Comparison of ENCODE assay signal across 8 cellular contexts in genomic region chr15:70854669-70854976, GRCh38. TPM values are rescaled to one million over a fixed set of nuclear protein-coding genes. Genes with fewer than 3 reads are reported as not detected.
DNase-seq lines count a peak whose midpoint lies in the region; ATAC-seq, FAIRE-seq and TF ChIP-seq lines count a peak whose summit lies in the region.

No MANE protein-coding gene starts in this region.

- TF ChIP-seq CTCF in astrocyte of the cerebellum (IDR thresholded peaks at IDR 0.05; ENCODE audit: low read depth, low read length, missing control alignments) = no peak
- no peak for TF ChIP-seq CTCF in kidney (IDR thresholded peaks at IDR 0.05; ENCODE audit: borderline replicate concordance, extremely low read depth, insufficient read depth)

- H3K4me3 ChIP-seq in astrocyte of the cerebellum (ENCODE audit: low read depth, low read length) (peak overlapping the region; percentile 66), kidney (ENCODE audit: low read length in 2 of 2) (peak overlapping the region; percentile 60 to 72)

- no peak for DNase-seq in Right ventricle myocardium superior
- no peak for DNase-seq in Right ventricle myocardium inferior (ENCODE audit: missing footprints)
- DNase-seq in astrocyte of the cerebellum (ENCODE audit: low read depth) = peak; percentile 28
- no peak for DNase-seq in kidney
- DNase-seq in stimulated activated CD4-positive, alpha-beta T cell treated with anti-CD3 and anti-CD28 coated beads, Interleukin-4, amount 100 ng/mL, for 1 hour = no peak
- DNase-seq in GF-D8 (lab: John Stamatoyannopoulos, UW) = no peak

- H3K9ac ChIP-seq in kidney (ENCODE audit: low read length in 2 of 2) = peak overlapping the region; percentile 77 to 84

- intact Hi-C loops in Right ventricle myocardium superior (cut with DNase I) = no loop called here
- intact Hi-C loops in Right ventricle myocardium inferior (cut with DNase I) = no loop called here
- intact Hi-C loops in kidney (cut with DNase I) = no loop called here

- peaks cover 0 to 9% of the 10 kb centered on the region in 2 donors for H3K4me1 ChIP-seq in kidney (ENCODE audit: control insufficient read depth in 1 of 2, insufficient read depth in 1 of 2, low read depth in 1 of 2, low read length in 2 of 2)

- H3K9me3 ChIP-seq in kidney (ENCODE audit: control insufficient read depth in 1 of 2, low read length in 2 of 2) = no peaks in the 10 kb centered on the region

- FAIRE-seq in kidney (lab: Jason Lieb, UNC) = no peak

- ATAC-seq in Right ventricle myocardium superior (ENCODE audit: poor library complexity) (peak; percentile 7), Right ventricle myocardium inferior (no peak), GM18907 (IDR thresholded peaks at IDR 0.05; ENCODE audit: unreplicated experiment) (no peak)

- no peaks in the 10 kb centered on the region for H3K36me3 ChIP-seq in kidney (ENCODE audit: control insufficient read depth in 1 of 2, insufficient read depth in 2 of 2, low read length in 2 of 2)

- peak overlapping the region; percentile 65 to 69 for H3K27ac ChIP-seq in kidney (ENCODE audit: low read depth in 2 of 2, low read length in 2 of 2)
- H3K27ac ChIP-seq in temporal lobe (ENCODE audit: low read depth, low read length) = peak overlapping the region; percentile 100

- in situ Hi-C loops in astrocyte of the cerebellum (cut with HindIII; ENCODE audit: low sequenced_read_pairs) = no loop called here

RNA-seq across cellular contexts. Expression of gene LARP6, which starts 0.7 kb away (rescaled TPM):
- total RNA-seq in Right ventricle myocardium superior = 47.6 TPM
- total RNA-seq in Right ventricle myocardium inferior = 55.7 TPM
- 21.0 TPM for total RNA-seq in kidney
- polyA plus RNA-seq in kidney (ENCODE audit: insufficient read depth, low read depth, low replicate concordance) = 62.8 TPM
- total RNA-seq in temporal lobe = 10.8 TPM

RNA-seq across cellular contexts. Expression of gene THAP10, which starts 37.6 kb away (rescaled TPM):
- 3.9 TPM for total RNA-seq in Right ventricle myocardium superior
- 3.7 TPM for total RNA-seq in Right ventricle myocardium inferior
- 3.5 TPM for total RNA-seq in kidney
- polyA plus RNA-seq in kidney (ENCODE audit: insufficient read depth, low read depth, low replicate concordance) = 3.4 TPM
- total RNA-seq in temporal lobe = 3.9 TPM

RNA-seq across cellular contexts. Expression of gene LRRC49, which starts 38.0 kb away (rescaled TPM):
- total RNA-seq in Right ventricle myocardium superior = 45.7 TPM
- total RNA-seq in Right ventricle myocardium inferior = 70.9 TPM
- total RNA-seq in kidney = 14.2 TPM
- polyA plus RNA-seq in kidney (ENCODE audit: insufficient read depth, low read depth, low replicate concordance) = 13.2 TPM
- 95.6 TPM for total RNA-seq in temporal lobe
